Comparison of ENCODE assay signal across 1 cellular context in genomic region chr17:81976332-81977210, GRCh38.
A peak's percentile ranks its signal among the peaks of the same experiment; 100 is the strongest.
TF ChIP-seq lines count a peak whose summit lies in the region.

No MANE protein-coding gene starts in this region.

TF ChIP-seq in K562, 482 proteins besides CTCF, POLR2A, EP300 and RAD21 (continued from another document and continues in another):
- TF ChIP-seq, protein P1, sequence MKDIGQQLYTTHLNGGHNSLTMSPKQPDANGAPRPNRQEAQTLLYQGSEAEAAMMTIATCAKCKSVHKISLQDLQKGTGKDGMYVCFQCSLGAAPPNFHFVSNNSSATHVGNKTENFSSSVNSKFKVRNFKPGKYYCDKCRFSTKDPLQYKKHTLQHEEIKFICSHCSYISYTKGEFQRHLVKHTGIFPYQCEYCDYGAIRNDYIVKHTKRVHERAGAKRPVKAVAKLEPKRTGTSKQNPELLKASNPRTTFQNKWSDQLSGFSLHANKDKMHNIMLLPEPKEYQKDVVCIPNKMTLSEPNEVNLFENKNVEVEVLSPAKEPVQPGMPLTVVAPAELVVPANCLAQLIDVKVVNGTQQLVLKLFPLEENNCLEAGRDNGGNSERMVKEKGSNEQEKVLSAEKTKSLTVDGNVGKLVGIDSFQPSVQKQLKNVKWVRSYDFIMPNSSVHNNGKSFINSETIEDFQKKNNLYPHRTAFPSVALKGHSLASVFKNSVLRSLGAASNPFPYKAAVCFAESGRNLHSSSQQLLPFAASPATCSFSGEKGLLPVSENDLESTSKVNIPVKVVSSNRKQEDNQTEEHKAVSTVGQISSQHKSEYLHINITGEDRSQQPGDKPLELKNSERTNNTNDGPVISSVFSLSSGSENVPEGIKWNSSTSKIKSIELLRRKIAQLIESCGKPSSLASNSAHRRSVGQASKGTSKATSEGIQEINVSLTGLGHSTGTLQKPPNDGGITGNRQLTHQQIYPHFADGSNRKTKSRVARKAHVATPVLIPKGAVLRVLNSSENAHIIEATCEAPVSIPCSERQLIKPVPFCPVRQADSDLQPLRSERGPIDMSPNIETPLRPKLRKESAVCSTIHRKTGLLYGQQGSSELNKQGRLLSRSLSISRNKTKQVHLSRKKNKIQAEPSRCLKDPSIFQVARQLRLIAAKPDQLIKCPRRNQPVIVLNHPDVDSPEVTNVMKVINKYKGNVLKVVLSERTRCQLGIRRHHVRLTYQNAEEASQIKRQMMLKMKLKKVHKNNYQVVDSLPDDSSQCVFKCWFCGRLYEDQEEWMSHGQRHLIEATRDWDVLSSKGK (CRISPR knock-in tag; IDR thresholded peaks at IDR 0.05) = no peak
- TF ChIP-seq ELF2 (CRISPR knock-in tag; IDR thresholded peaks at IDR 0.05) (no peak), GTF3C2 (IDR thresholded peaks at IDR 0.05; ENCODE audit: borderline replicate concordance, extremely low read depth, insufficient read length) (no peak), MED1 (CRISPR knock-in tag; IDR thresholded peaks at IDR 0.05; ENCODE audit: borderline replicate concordance) (no peak), FOXJ3 (CRISPR knock-in tag; IDR thresholded peaks at IDR 0.05) (no peak), ZBTB5 (IDR thresholded peaks at IDR 0.05) (no peak), ZNF79 (CRISPR knock-in tag; IDR thresholded peaks at IDR 0.05; ENCODE audit: low read depth) (0 out of 2 replicates have a peak, but pooled peaks have one; percentile 48), EWSR1 (IDR thresholded peaks at IDR 0.05; ENCODE audit: borderline replicate concordance, low read depth, partially characterized antibody) (no peak), MECOM (CRISPR knock-in tag; IDR thresholded peaks at IDR 0.05) (no peak), GTF2A2 (tag; IDR thresholded peaks at IDR 0.05) (no peak), EZH2 (IDR thresholded peaks at IDR 0.05; ENCODE audit: borderline replicate concordance, low read depth, low read length) (no peak), THAP12 (CRISPR knock-in tag; IDR thresholded peaks at IDR 0.05) (peak; percentile 20; the same call in 1 of the 2 replicates), ARNT (IDR thresholded peaks at IDR 0.05) (no peak), BDP1 (IDR thresholded peaks at IDR 0.05; ENCODE audit: insufficient read depth, insufficient read length) (no peak), ZNF354B (CRISPR knock-in tag; IDR thresholded peaks at IDR 0.05) (no peak), KAT7 (CRISPR knock-in tag; IDR thresholded peaks at IDR 0.05; ENCODE audit: borderline replicate concordance) (peak; percentile 93; the same call in 1 of the 2 replicates), ZBTB9 (CRISPR knock-in tag; IDR thresholded peaks at IDR 0.05) (0 out of 2 replicates have a peak, but pooled peaks have one; percentile 23), RBM17 (IDR thresholded peaks at IDR 0.05; ENCODE audit: borderline replicate concordance, low read depth, low read length) (no peak), SP1 (CRISPR knock-in tag; IDR thresholded peaks at IDR 0.05) (peak; percentile 65), CBX3 (IDR thresholded peaks at IDR 0.05; ENCODE audit: borderline replicate concordance in 1 of 2, low read length in 2 of 2) (peak in 1 of 2 experiments; percentile 28; a peak in 1 of 3 replicates), NEUROD1 (IDR thresholded peaks at IDR 0.05; ENCODE audit: borderline replicate concordance, low read depth, low read length, partially characterized antibody) (no peak), BRF1 (IDR thresholded peaks at IDR 0.05; ENCODE audit: borderline replicate concordance, extremely low read depth, insufficient read length) (no peak), LEF1 (IDR thresholded peaks at IDR 0.05) (no peak), SAP30 (IDR thresholded peaks at IDR 0.05; ENCODE audit: borderline replicate concordance, insufficient read depth, low read depth, low read length, poor library complexity, severe bottlenecking) (no peak), POLR2H (tag; IDR thresholded peaks at IDR 0.05; ENCODE audit: low read depth) (no peak), ARHGAP35 (IDR thresholded peaks at IDR 0.05; ENCODE audit: partially characterized antibody) (no peak), SIN3B (IDR thresholded peaks at IDR 0.05; ENCODE audit: low read depth) (no peak), ZNF277 (CRISPR knock-in tag; IDR thresholded peaks at IDR 0.05; ENCODE audit: borderline replicate concordance) (no peak), ZNF778 (CRISPR knock-in tag; IDR thresholded peaks at IDR 0.05) (no peak), MEF2D (tag; conservative IDR thresholded peaks at IDR 0.05; ENCODE audit: low read depth) (no peak), ZNF740 (CRISPR knock-in tag; IDR thresholded peaks at IDR 0.05) (no peak), ZNF740 (tag; IDR thresholded peaks at IDR 0.05) (no peak)
- TF ChIP-seq, protein P2, sequence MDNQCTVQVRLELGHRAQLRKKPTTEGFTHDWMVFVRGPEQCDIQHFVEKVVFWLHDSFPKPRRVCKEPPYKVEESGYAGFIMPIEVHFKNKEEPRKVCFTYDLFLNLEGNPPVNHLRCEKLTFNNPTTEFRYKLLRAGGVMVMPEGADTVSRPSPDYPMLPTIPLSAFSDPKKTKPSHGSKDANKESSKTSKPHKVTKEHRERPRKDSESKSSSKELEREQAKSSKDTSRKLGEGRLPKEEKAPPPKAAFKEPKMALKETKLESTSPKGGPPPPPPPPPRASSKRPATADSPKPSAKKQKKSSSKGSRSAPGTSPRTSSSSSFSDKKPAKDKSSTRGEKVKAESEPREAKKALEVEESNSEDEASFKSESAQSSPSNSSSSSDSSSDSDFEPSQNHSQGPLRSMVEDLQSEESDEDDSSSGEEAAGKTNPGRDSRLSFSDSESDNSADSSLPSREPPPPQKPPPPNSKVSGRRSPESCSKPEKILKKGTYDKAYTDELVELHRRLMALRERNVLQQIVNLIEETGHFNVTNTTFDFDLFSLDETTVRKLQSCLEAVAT (IDR thresholded peaks at IDR 0.05) = no peak
